In the genomic region with DNA sequence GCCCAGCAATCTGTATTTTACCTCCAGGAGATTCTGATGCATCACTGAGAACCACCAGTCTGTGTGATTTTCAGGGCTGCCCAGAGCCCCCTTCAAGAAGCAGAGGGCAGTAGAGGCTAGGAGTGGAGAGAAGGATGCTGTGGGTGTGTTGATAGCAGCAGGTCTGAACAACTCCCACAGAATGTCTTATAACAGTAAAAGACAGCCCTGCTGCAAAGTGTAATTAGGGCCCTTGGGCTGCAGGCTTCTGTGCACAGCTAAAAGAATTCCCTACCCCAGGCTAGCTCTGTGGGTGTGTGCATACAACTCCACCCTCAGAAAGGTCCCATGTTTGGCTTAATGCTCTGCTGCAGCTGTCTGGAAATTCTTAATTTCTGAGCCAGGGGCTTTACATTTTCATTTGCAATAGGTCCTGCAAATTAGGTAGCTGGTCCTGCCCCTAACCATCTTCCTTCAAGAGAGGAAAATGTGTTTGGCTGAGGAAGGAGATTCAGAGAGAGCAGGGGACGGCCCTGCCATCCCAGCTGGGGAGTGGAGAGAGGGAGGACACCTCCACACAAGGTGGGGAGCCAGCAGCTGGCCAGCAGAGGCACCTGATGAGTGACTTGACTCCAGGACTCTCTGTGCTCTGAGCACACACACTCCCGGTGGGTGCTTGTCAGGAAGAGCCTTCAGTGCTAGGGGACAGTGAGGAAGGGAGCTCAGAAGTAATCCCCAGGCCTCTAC, we compare ENCODE assay signal across 13 cellular contexts. TPM values are rescaled to one million over a fixed set of nuclear protein-coding genes. Genes with fewer than 3 reads are reported as not detected.
DNase-seq lines count a peak whose midpoint lies in the region; ATAC-seq and TF ChIP-seq lines count a peak whose summit lies in the region.
"Had no signal": no experiment of that assay in that cellular context is flagged by ENCODE, and none has a peak within 500 bp of the region (broad histone marks: within the 10 kb centered on the region; RNA-seq: fewer than 3 reads in every experiment).

No MANE protein-coding gene starts in this region.

- H3K27ac ChIP-seq in AG04450 (ENCODE audit: low read depth, low read length): no peak overlapping the region
- H3K27ac ChIP-seq in breast epithelium: peak overlapping the region; percentile 78 to 88
- H3K27ac ChIP-seq: C4-2B, epithelial cell of prostate had no signal

- ATAC-seq in GM19395 (IDR thresholded peaks at IDR 0.05; ENCODE audit: unreplicated experiment) (no peak), GM21367 (IDR thresholded peaks at IDR 0.05; ENCODE audit: unreplicated experiment) (no peak)
- ATAC-seq in activated CD8-positive, alpha-beta T cell treated with anti-CD3 and anti-CD28 coated beads for 36 hours: no peak
- ATAC-seq: stimulated activated naive CD8-positive, alpha-beta T cell treated with anti-CD3 and anti-CD28 coated beads, Interleukin-15, Interleukin-2, amounts not matched to agents 100 U/mL and 50 U/mL, for 24 hours; T-cell had no signal

- H3K9me3 ChIP-seq in AG04450 (ENCODE audit: control insufficient read depth, insufficient read depth, low read length) (no peaks in the 10 kb centered on the region), breast epithelium (no peaks in the 10 kb centered on the region)

- intact Hi-C loops in breast epithelium (cut with DNase I; ENCODE audit: low total_unique reads): loop anchor here (5.0 kb wide), 1 partner anchor 438 kb away; no protein-coding TSS in a partner anchor
- intact Hi-C loops in activated CD8-positive, alpha-beta T cell treated with anti-CD3 and anti-CD28 coated beads for 36 hours (cut with micrococcal nuclease): no loop called here

- H3K9me3 Mint-ChIP-seq in HFFc6: no peaks in the 10 kb centered on the region
- no peaks in the 10 kb centered on the region for H3K9me3 Mint-ChIP-seq in activated CD8-positive, alpha-beta T cell treated with anti-CD3 and anti-CD28 coated beads for 36 hours
- H3K9me3 Mint-ChIP-seq: neural crest cell, T-cell had no signal

- H3K36me3 Mint-ChIP-seq in HFFc6 (ENCODE audit: low read depth): no peaks in the 10 kb centered on the region; the same call in 1 of the 2 replicates
- no peaks in the 10 kb centered on the region for H3K36me3 Mint-ChIP-seq in activated CD8-positive, alpha-beta T cell treated with anti-CD3 and anti-CD28 coated beads for 36 hours (ENCODE audit: low read depth)
- H3K36me3 Mint-ChIP-seq: T-cell had no signal

- H3K27me3 ChIP-seq in AG04450 (ENCODE audit: control insufficient read depth, insufficient read depth, low read length): peaks cover 6% of the 10 kb centered on the region
- no peaks in the 10 kb centered on the region for H3K27me3 ChIP-seq in breast epithelium

- CTCF ChIA-PET in AG04450 (lab: Charles Lee): interaction anchor here (0.6 to 2.4 kb wide), 4 partner anchors 8 to 273 kb away, joined by 3 to 15 read pairs (median 7); no protein-coding TSS in a partner anchor
- CTCF ChIA-PET in activated CD8-positive, alpha-beta T cell treated with anti-CD3 and anti-CD28 coated beads for 36 hours (lab: Charles Lee): interaction anchor here (0.8 kb wide), 1 partner anchor 14 kb away, joined by 3 read pairs; no protein-coding TSS in a partner anchor

- H3K4me1 ChIP-seq in breast epithelium: peaks cover 4 to 23% of the 10 kb centered on the region in 2 donors

- no peaks in the 10 kb centered on the region for H3K36me3 ChIP-seq in breast epithelium

- H3K4me3 Mint-ChIP-seq in HFFc6: no peak overlapping the region
- no peak overlapping the region for H3K4me3 Mint-ChIP-seq in activated CD8-positive, alpha-beta T cell treated with anti-CD3 and anti-CD28 coated beads for 36 hours
- H3K4me3 Mint-ChIP-seq: neural crest cell, T-cell had no signal

- TF ChIP-seq POLR2A in breast epithelium (IDR thresholded peaks at IDR 0.05): no peak

- H3K4me1 Mint-ChIP-seq in HFFc6 (ENCODE audit: low read depth): peaks cover 36% of the 10 kb centered on the region
- H3K4me1 Mint-ChIP-seq in activated CD8-positive, alpha-beta T cell treated with anti-CD3 and anti-CD28 coated beads for 36 hours (ENCODE audit: low read depth): peaks cover 5% of the 10 kb centered on the region

- peaks cover 37% of the 10 kb centered on the region for H3K27me3 Mint-ChIP-seq in HFFc6 (ENCODE audit: insufficient read depth)
- peaks cover 5% of the 10 kb centered on the region for H3K27me3 Mint-ChIP-seq in activated CD8-positive, alpha-beta T cell treated with anti-CD3 and anti-CD28 coated beads for 36 hours

- POLR2A ChIA-PET in AG04450 (lab: Yijun Ruan, JAX): interaction anchor here (0.6 kb wide), 1 partner anchor 66 kb away, joined by 5 read pairs; no protein-coding TSS in a partner anchor
- POLR2A ChIA-PET in activated CD8-positive, alpha-beta T cell treated with anti-CD3 and anti-CD28 coated beads for 36 hours (lab: Charles Lee): no interaction called here

- TF ChIP-seq CTCF in AG04450 (IDR thresholded peaks at IDR 0.05; ENCODE audit: low read depth, low read length) (peak; percentile 28; the same call in 1 of the 2 replicates), HFFc6 (IDR thresholded peaks at IDR 0.05) (peak; percentile 10; the same call in 1 of the 2 replicates), breast epithelium (IDR thresholded peaks at IDR 0.05) (no peak)
- no peak for TF ChIP-seq CTCF in activated CD8-positive, alpha-beta T cell treated with anti-CD3 and anti-CD28 coated beads for 36 hours (IDR thresholded peaks at IDR 0.05)

- no peak overlapping the region for H3K27ac Mint-ChIP-seq in HFFc6
- no peak overlapping the region for H3K27ac Mint-ChIP-seq in activated CD8-positive, alpha-beta T cell treated with anti-CD3 and anti-CD28 coated beads for 36 hours
- H3K27ac Mint-ChIP-seq: T-cell had no signal

- no peak overlapping the region for H3K4me3 ChIP-seq in AG04450 (ENCODE audit: low read depth, low read length)
- no peak overlapping the region for H3K4me3 ChIP-seq in breast epithelium

- no peak for DNase-seq in AG04450 (ENCODE audit: low read depth, low spot score)
- no peak for DNase-seq in HFFc6
- peak in 1 of 2 donors; percentile 27 for DNase-seq in breast epithelium (ENCODE audit: low spot score in 2 of 2)
- DNase-seq in left kidney (ENCODE audit: low read depth, low spot score): peak; percentile 47
- DNase-seq in GF-D8 (lab: John Stamatoyannopoulos, UW): no peak
- DNase-seq in activated CD8-positive, alpha-beta T cell treated with anti-CD3 and anti-CD28 coated beads for 36 hours: no peak
- DNase-seq: stimulated activated naive CD8-positive, alpha-beta T cell treated with anti-CD3 and anti-CD28 coated beads, Interleukin-15, Interleukin-2, amounts not matched to agents 100 U/mL and 50 U/mL, for 24 hours; T-cell had no signal

RNA-seq across cellular contexts. Expression of gene RAB6B, which starts 43.3 kb away (rescaled TPM):
- 2.2 and 2.3 TPM in 2 replicates for polyA plus RNA-seq in AG04450 (2011; rRNA removed)
- 2.0 and 3.4 TPM in 2 replicates for polyA minus RNA-seq in AG04450 (2011; rRNA and poly(A)+ RNA removed)
- total RNA-seq in HFFc6 (2021; fragmentation: NEBNext Ultra II Directional; extraction: Animal tissue kit (Norgen Biotek cat#: 25700)): 1 to 10 TPM; 1.6 to 5.4 (median 2.1) TPM
- 1 to 10 TPM; 1.8 to 3.9 (median 3.4) TPM for total RNA-seq in breast epithelium
- total RNA-seq in activated CD8-positive, alpha-beta T cell treated with anti-CD3 and anti-CD28 coated beads for 36 hours: 1 to 10 TPM; 1.7 to 2.0 TPM

Comparison
In these comparisons a context has a peak if more than half of its experiments do, and no peak if none do; other contexts are left out.
1. CTCF ChIP-seq: peak in AG04450 (single experiment) and HFFc6 (single experiment); none in breast epithelium (0 of 3) and activated CD8-positive, alpha-beta T cell treated with anti-CD3 and anti-CD28 coated beads for 36 hours (single experiment).